9 cellular contexts compared by ENCODE assay signal in genomic region chr1:202105571-202106339, GRCh38. TPM values are rescaled to one million over a fixed set of nuclear protein-coding genes. Genes with fewer than 3 reads are reported as not detected.
DNase-seq lines count a peak whose midpoint lies in the region; ATAC-seq and TF ChIP-seq lines count a peak whose summit lies in the region.
"Had no signal": no experiment of that assay in that cellular context is flagged by ENCODE, and none has a peak within 500 bp of the region (broad histone marks: within the 10 kb centered on the region; RNA-seq: fewer than 3 reads in every experiment).

No MANE protein-coding gene starts in this region.

- H3K27ac Mint-ChIP-seq in glutamatergic neuron (ENCODE audit: unreplicated experiment): no peak overlapping the region
- H3K27ac Mint-ChIP-seq: CD4-positive, CD25-positive, alpha-beta regulatory T cell had no signal

- H3K36me3 ChIP-seq in upper lobe of right lung: no peaks in the 10 kb centered on the region
- H3K36me3 ChIP-seq in MM.1S (replicated peaks; ENCODE audit: insufficient read depth, low read length): no peaks in the 10 kb centered on the region

- no peaks in the 10 kb centered on the region for H4K20me1 ChIP-seq in MM.1S (ENCODE audit: insufficient read depth, low read length)

- WGBS in right cardiac atrium: 51% methylated on average over 10 of the region's 10 CpGs

- peaks cover 7% of the 10 kb centered on the region for H3K4me1 Mint-ChIP-seq in glutamatergic neuron (ENCODE audit: low read depth, unreplicated experiment)
- H3K4me1 Mint-ChIP-seq: CD4-positive, CD25-positive, alpha-beta regulatory T cell had no signal

- no peaks in the 10 kb centered on the region for H3K9me2 ChIP-seq in MM.1S (replicated peaks; ENCODE audit: insufficient read depth, low read length)

- TF ChIP-seq CTCF in glutamatergic neuron (IDR thresholded peaks at IDR 0.05; ENCODE audit: partially characterized antibody, unreplicated experiment): no peak
- no peak for TF ChIP-seq CTCF in upper lobe of right lung (IDR thresholded peaks at IDR 0.05)
- TF ChIP-seq CTCF in MM.1S (IDR thresholded peaks at IDR 0.05; ENCODE audit: low read length): no peak

- no peak overlapping the region for H3K9ac ChIP-seq in MM.1S (ENCODE audit: low read length)

- H3K36me3 Mint-ChIP-seq in glutamatergic neuron (ENCODE audit: unreplicated experiment): no peaks in the 10 kb centered on the region
- H3K36me3 Mint-ChIP-seq: CD4-positive, CD25-positive, alpha-beta regulatory T cell had no signal

- intact Hi-C loops in right cardiac atrium (cut with DNase I): no loop called here
- intact Hi-C loops in left ventricle myocardium superior (cut with micrococcal nuclease): no loop called here
- intact Hi-C loops in upper lobe of right lung (cut with DNase I): no loop called here

- no peaks in the 10 kb centered on the region for H3K79me2 ChIP-seq in MM.1S (ENCODE audit: low read length)

- no peaks in the 10 kb centered on the region for H3K9me3 ChIP-seq in right cardiac atrium (ENCODE audit: control insufficient read depth, low read length)
- no peaks in the 10 kb centered on the region for H3K9me3 ChIP-seq in upper lobe of right lung
- H3K9me3 ChIP-seq in MM.1S (replicated peaks; ENCODE audit: insufficient read depth, low read length): no peaks in the 10 kb centered on the region

- DNase-seq in right cardiac atrium (peak; percentile 55 to 70 (median 57)), left ventricle myocardium superior (no peak), SK-N-DZ (ENCODE audit: low spot score) (peak; percentile 64), glutamatergic neuron (peak; percentile 46), upper lobe of right lung (no peak), MM.1S (no peak), NCI-H187 treated with DMSO at 0.1 percent for 48 hours (lab: John Stamatoyannopoulos, UW) (no peak)
- DNase-seq: CD4-positive, CD25-positive, alpha-beta regulatory T cell had no signal

- H3K9me3 Mint-ChIP-seq in glutamatergic neuron (ENCODE audit: unreplicated experiment): peaks cover 7% of the 10 kb centered on the region
- H3K9me3 Mint-ChIP-seq: CD4-positive, CD25-positive, alpha-beta regulatory T cell had no signal

- H3K27me3 Mint-ChIP-seq in glutamatergic neuron (ENCODE audit: unreplicated experiment): peaks cover 2% of the 10 kb centered on the region

- H3K27ac ChIP-seq in right cardiac atrium (ENCODE audit: low read length) (peak overlapping the region; percentile 13), upper lobe of right lung (no peak overlapping the region), MM.1S (ENCODE audit: low read length) (no peak overlapping the region)

- no peaks in the 10 kb centered on the region for H3F3A ChIP-seq in MM.1S (ENCODE audit: insufficient read depth, low read length)

- no peak overlapping the region for H3K4me2 ChIP-seq in MM.1S (ENCODE audit: low read depth, low read length)

- no peaks in the 10 kb centered on the region for H3K27me3 ChIP-seq in right cardiac atrium (ENCODE audit: control insufficient read depth, insufficient read depth)
- H3K27me3 ChIP-seq in upper lobe of right lung: no peaks in the 10 kb centered on the region
- no peaks in the 10 kb centered on the region for H3K27me3 ChIP-seq in MM.1S (replicated peaks; ENCODE audit: insufficient read depth, low read length)

- H3K4me1 ChIP-seq in right cardiac atrium (ENCODE audit: control insufficient read depth, insufficient read depth, low read length): peaks cover 5% of the 10 kb centered on the region
- H3K4me1 ChIP-seq in upper lobe of right lung: no peaks in the 10 kb centered on the region
- H3K4me1 ChIP-seq in MM.1S (ENCODE audit: low read length): peaks cover 31% of the 10 kb centered on the region

- H3K4me3 ChIP-seq in right cardiac atrium (ENCODE audit: low read length) (no peak overlapping the region), upper lobe of right lung (no peak overlapping the region), MM.1S (ENCODE audit: low read length) (no peak overlapping the region)

- no peak overlapping the region for H2AFZ ChIP-seq in MM.1S (ENCODE audit: low read length)

- ATAC-seq in right cardiac atrium (peak; percentile 39 to 58), left ventricle myocardium superior (no peak), upper lobe of right lung (peak; percentile 22), HG03097 (IDR thresholded peaks at IDR 0.05; ENCODE audit: low FRiP score, unreplicated experiment) (no peak)

- no peak overlapping the region for H3K4me3 Mint-ChIP-seq in glutamatergic neuron (ENCODE audit: unreplicated experiment)
- H3K4me3 Mint-ChIP-seq: CD4-positive, CD25-positive, alpha-beta regulatory T cell had no signal

RNA-seq across cellular contexts. Expression of gene GPR37L1, which starts 17.0 kb away (rescaled TPM):
- total RNA-seq in right cardiac atrium: under 1 TPM in 3 of 4 donors, not detected in 1; 0.06 to 0.21 (median 0.11) TPM
- polyA plus RNA-seq in right cardiac atrium: 0.20 TPM
- 0.07 TPM for total RNA-seq in left ventricle myocardium superior
- 0.16 TPM in 1 of 2 replicates, not detected in the other for polyA plus RNA-seq in SK-N-DZ (2014; cell fraction: cytosol; rRNA removed)
- 0.02 and 0.03 TPM in 2 replicates for polyA plus RNA-seq in SK-N-DZ (2014; cell fraction: nucleus; rRNA removed)
- total RNA-seq in glutamatergic neuron (ENCODE audit: unreplicated experiment): not detected
- total RNA-seq in upper lobe of right lung: 0.06 TPM
- total RNA-seq: CD4-positive, CD25-positive, alpha-beta regulatory T cell had no signal

RNA-seq across cellular contexts. Expression of gene ARL8A, which starts 38.8 kb away (rescaled TPM):
- total RNA-seq in right cardiac atrium (10 to 100 TPM; 60.9 to 75.3 (median 66.7) TPM), left ventricle myocardium superior (65.1 TPM), glutamatergic neuron (ENCODE audit: unreplicated experiment) (160 TPM), upper lobe of right lung (106 TPM)
- 32.0 TPM for polyA plus RNA-seq in right cardiac atrium
- polyA plus RNA-seq in SK-N-DZ (2014; cell fraction: cytosol; rRNA removed): 25.0 and 28.8 TPM in 2 replicates
- polyA plus RNA-seq in SK-N-DZ (2014; cell fraction: nucleus; rRNA removed): 23.4 and 24.9 TPM in 2 replicates

RNA-seq across cellular contexts. Expression of gene PTPN7, which starts 54.6 kb away (rescaled TPM):
- total RNA-seq in right cardiac atrium (1 to 10 TPM in 1 of 4 donors, under 1 TPM in 3; 0.28 to 1.7 (median 0.66) TPM), left ventricle myocardium superior (0.92 TPM), glutamatergic neuron (ENCODE audit: unreplicated experiment) (not detected), upper lobe of right lung (7.3 TPM)
- 0.29 TPM for polyA plus RNA-seq in right cardiac atrium
- polyA plus RNA-seq in SK-N-DZ (2014; cell fraction: cytosol; rRNA removed): 0.10 and 0.48 TPM in 2 replicates
- polyA plus RNA-seq in SK-N-DZ (2014; cell fraction: nucleus; rRNA removed): 0.20 and 0.93 TPM in 2 replicates

Comparison
In these comparisons a context has a peak if more than half of its experiments do, and no peak if none do; other contexts are left out.
1. ATAC-seq: peak in right cardiac atrium (2 of 2) and upper lobe of right lung (single experiment); none in left ventricle myocardium superior (single experiment) and HG03097 (single experiment).
2. DNase-seq: peak in right cardiac atrium (3 of 3), SK-N-DZ (single experiment) and glutamatergic neuron (single experiment); none in left ventricle myocardium superior (single experiment), upper lobe of right lung (single experiment), MM.1S (single experiment) and NCI-H187 treated with DMSO at 0.1 percent for 48 hours (single experiment).